ENCODE assay signal across 18 cellular contexts in the genomic region with DNA sequence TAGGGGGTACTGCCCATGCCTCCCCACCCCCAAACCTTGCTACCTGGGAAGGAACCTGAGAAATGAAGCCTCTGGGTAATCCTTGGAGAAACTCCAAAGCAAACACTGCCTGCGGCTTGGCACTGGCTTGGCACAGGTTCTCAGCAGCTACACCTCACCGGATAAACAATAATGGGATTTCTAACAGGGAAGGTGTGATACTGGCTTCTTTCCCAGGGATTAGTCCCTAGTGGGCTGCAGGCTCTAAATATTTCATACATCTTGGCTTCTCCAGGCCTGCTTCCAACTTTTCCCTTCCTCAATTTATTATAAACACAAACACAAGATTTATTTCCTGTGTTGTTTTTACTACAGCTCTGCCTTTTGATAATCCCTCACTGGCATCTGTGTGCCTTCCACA. TPM values are rescaled to one million over a fixed set of nuclear protein-coding genes. Genes with fewer than 3 reads are reported as not detected.
DNase-seq lines count a peak whose midpoint lies in the region; ATAC-seq and TF ChIP-seq lines count a peak whose summit lies in the region.
"Had no signal": no experiment of that assay in that cellular context is flagged by ENCODE, and none has a peak within 500 bp of the region (broad histone marks: within the 10 kb centered on the region; RNA-seq: fewer than 3 reads in every experiment).

No MANE protein-coding gene starts in this region.

- H3K4me1 Mint-ChIP-seq in activated T-helper 17 cell treated with anti-CD3 and anti-CD28 coated beads, Interleukin-2, amount 50 U/mL, for 72 hours = peaks cover 21% of the 10 kb centered on the region
- H3K4me1 Mint-ChIP-seq in WTC11 = peaks cover 26% of the 10 kb centered on the region
- H3K4me1 Mint-ChIP-seq in activated T-helper 1 cell treated with anti-CD3 and anti-CD28 coated beads, Interleukin-12 subunit alpha, Interleukin-12 subunit beta, Interleukin-2, Interleukin-4 antibody, amounts not matched to agents 30 ng/mL and 10 ng/mL and 1 ng/mL, durations not matched to agents 14 hours and 24 hours and 36 hours (ENCODE audit: low read depth) = peaks cover 42% of the 10 kb centered on the region

- no peak for TF ChIP-seq CTCF in WTC11 (IDR thresholded peaks at IDR 0.05)

- no peak for ATAC-seq in activated T-helper 17 cell treated with anti-CD3 and anti-CD28 coated beads, Interleukin-2, amount 50 U/mL, for 72 hours (replicated peaks)
- no peak for ATAC-seq in WTC11

- in situ Hi-C loops in Caki2 (cut with HindIII; ENCODE audit: low pct_unique_long_range_greater_than_20kb, low sequenced_read_pairs) = no loop called here

- POLR2A ChIA-PET in WTC11 (lab: Charles Lee) = no interaction called here

- DNase-seq in Caki2 (ENCODE audit: low read depth) (peak; percentile 47), NCI-H1694 treated with DMSO at 0.1 percent for 48 hours (lab: John Stamatoyannopoulos, UW) (peak; percentile 29), kidney tubule cell (ENCODE audit: low spot score) (peak; percentile 53), WTC11 (ENCODE audit: low spot score) (no peak), activated T-cell treated with anti-CD3 and anti-CD28 coated beads for 4 hours (no peak), T-helper 2 cell (no peak)
- DNase-seq in activated T-helper 1 cell treated with anti-CD3 and anti-CD28 coated beads, Interleukin-12 subunit alpha, Interleukin-12 subunit beta, Interleukin-2, Interleukin-4 antibody, amounts not matched to agents 30 ng/mL and 10 ng/mL and 1 ng/mL, durations not matched to agents 14 hours and 24 hours and 36 hours (ENCODE audit: low spot score) = no peak
- DNase-seq: activated T-cell treated with anti-CD3 and anti-CD28 coated beads, Interleukin-2, amount 50 U/mL, for 1 hour; anterior cingulate cortex; DND-41; endodermal cell; heart left ventricle; HFFc6; KBM-7; mesendoderm; NCI-H524; ovary had no signal

- CTCF ChIA-PET in WTC11 (lab: Charles Lee) = no interaction called here

- intact Hi-C loops in activated T-helper 1 cell treated with anti-CD3 and anti-CD28 coated beads, Interleukin-12 subunit alpha, Interleukin-12 subunit beta, Interleukin-2, Interleukin-4 antibody, amounts not matched to agents 30 ng/mL and 10 ng/mL and 1 ng/mL, durations not matched to agents 14 hours and 24 hours and 36 hours (cut with micrococcal nuclease) = no loop called here

- H3K9me3 Mint-ChIP-seq in activated T-helper 17 cell treated with anti-CD3 and anti-CD28 coated beads, Interleukin-2, amount 50 U/mL, for 72 hours = no peaks in the 10 kb centered on the region
- H3K9me3 Mint-ChIP-seq in WTC11 = no peaks in the 10 kb centered on the region
- H3K9me3 Mint-ChIP-seq in activated T-helper 1 cell treated with anti-CD3 and anti-CD28 coated beads, Interleukin-12 subunit alpha, Interleukin-12 subunit beta, Interleukin-2, Interleukin-4 antibody, amounts not matched to agents 30 ng/mL and 10 ng/mL and 1 ng/mL, durations not matched to agents 14 hours and 24 hours and 36 hours = no peaks in the 10 kb centered on the region
- H3K9me3 Mint-ChIP-seq: endodermal cell, HFFc6 had no signal

- peaks cover 68% of the 10 kb centered on the region for H3K36me3 Mint-ChIP-seq in activated T-helper 17 cell treated with anti-CD3 and anti-CD28 coated beads, Interleukin-2, amount 50 U/mL, for 72 hours (ENCODE audit: low read depth)
- peaks cover 27% of the 10 kb centered on the region for H3K36me3 Mint-ChIP-seq in WTC11
- H3K36me3 Mint-ChIP-seq in activated T-helper 1 cell treated with anti-CD3 and anti-CD28 coated beads, Interleukin-12 subunit alpha, Interleukin-12 subunit beta, Interleukin-2, Interleukin-4 antibody, amounts not matched to agents 30 ng/mL and 10 ng/mL and 1 ng/mL, durations not matched to agents 14 hours and 24 hours and 36 hours (ENCODE audit: low read depth) = peaks cover 24% of the 10 kb centered on the region

- peak overlapping the region; percentile 16 for H3K27ac Mint-ChIP-seq in activated T-helper 17 cell treated with anti-CD3 and anti-CD28 coated beads, Interleukin-2, amount 50 U/mL, for 72 hours
- H3K27ac Mint-ChIP-seq in WTC11 = no peak overlapping the region
- no peak overlapping the region for H3K27ac Mint-ChIP-seq in activated T-helper 1 cell treated with anti-CD3 and anti-CD28 coated beads, Interleukin-12 subunit alpha, Interleukin-12 subunit beta, Interleukin-2, Interleukin-4 antibody, amounts not matched to agents 30 ng/mL and 10 ng/mL and 1 ng/mL, durations not matched to agents 14 hours and 24 hours and 36 hours
- H3K27ac Mint-ChIP-seq: endodermal cell had no signal

- no peaks in the 10 kb centered on the region for H3K27me3 Mint-ChIP-seq in activated T-helper 17 cell treated with anti-CD3 and anti-CD28 coated beads, Interleukin-2, amount 50 U/mL, for 72 hours
- no peaks in the 10 kb centered on the region for H3K27me3 Mint-ChIP-seq in WTC11 (ENCODE audit: low read depth)
- H3K27me3 Mint-ChIP-seq in activated T-helper 1 cell treated with anti-CD3 and anti-CD28 coated beads, Interleukin-12 subunit alpha, Interleukin-12 subunit beta, Interleukin-2, Interleukin-4 antibody, amounts not matched to agents 30 ng/mL and 10 ng/mL and 1 ng/mL, durations not matched to agents 14 hours and 24 hours and 36 hours (ENCODE audit: insufficient read depth) = no peaks in the 10 kb centered on the region

- H3K4me3 Mint-ChIP-seq in activated T-helper 17 cell treated with anti-CD3 and anti-CD28 coated beads, Interleukin-2, amount 50 U/mL, for 72 hours = no peak overlapping the region
- H3K4me3 Mint-ChIP-seq in WTC11 = no peak overlapping the region
- no peak overlapping the region for H3K4me3 Mint-ChIP-seq in activated T-helper 1 cell treated with anti-CD3 and anti-CD28 coated beads, Interleukin-12 subunit alpha, Interleukin-12 subunit beta, Interleukin-2, Interleukin-4 antibody, amounts not matched to agents 30 ng/mL and 10 ng/mL and 1 ng/mL, durations not matched to agents 14 hours and 24 hours and 36 hours
- H3K4me3 Mint-ChIP-seq: endodermal cell, HFFc6 had no signal

TF ChIP-seq in WTC11, 78 proteins besides CTCF, POLR2A, EP300 and RAD21 (continues in another document):
- TF ChIP-seq CDX4 (CRISPR knock-in tag; IDR thresholded peaks at IDR 0.05; ENCODE audit: borderline replicate concordance) (no peak), ZNF423 (CRISPR knock-in tag; IDR thresholded peaks at IDR 0.05) (no peak), ZNF138 (CRISPR knock-in tag; conservative IDR thresholded peaks at IDR 0.05) (no peak), FOXK1 (CRISPR knock-in tag; IDR thresholded peaks at IDR 0.05) (no peak), NR1H2 (CRISPR knock-in tag; IDR thresholded peaks at IDR 0.05) (no peak), FOXP4 (CRISPR knock-in tag; IDR thresholded peaks at IDR 0.05) (no peak), IRF1 (CRISPR knock-in tag; IDR thresholded peaks at IDR 0.05) (no peak), MYBL2 (CRISPR knock-in tag; IDR thresholded peaks at IDR 0.05) (no peak)
- TF ChIP-seq, protein P1, sequence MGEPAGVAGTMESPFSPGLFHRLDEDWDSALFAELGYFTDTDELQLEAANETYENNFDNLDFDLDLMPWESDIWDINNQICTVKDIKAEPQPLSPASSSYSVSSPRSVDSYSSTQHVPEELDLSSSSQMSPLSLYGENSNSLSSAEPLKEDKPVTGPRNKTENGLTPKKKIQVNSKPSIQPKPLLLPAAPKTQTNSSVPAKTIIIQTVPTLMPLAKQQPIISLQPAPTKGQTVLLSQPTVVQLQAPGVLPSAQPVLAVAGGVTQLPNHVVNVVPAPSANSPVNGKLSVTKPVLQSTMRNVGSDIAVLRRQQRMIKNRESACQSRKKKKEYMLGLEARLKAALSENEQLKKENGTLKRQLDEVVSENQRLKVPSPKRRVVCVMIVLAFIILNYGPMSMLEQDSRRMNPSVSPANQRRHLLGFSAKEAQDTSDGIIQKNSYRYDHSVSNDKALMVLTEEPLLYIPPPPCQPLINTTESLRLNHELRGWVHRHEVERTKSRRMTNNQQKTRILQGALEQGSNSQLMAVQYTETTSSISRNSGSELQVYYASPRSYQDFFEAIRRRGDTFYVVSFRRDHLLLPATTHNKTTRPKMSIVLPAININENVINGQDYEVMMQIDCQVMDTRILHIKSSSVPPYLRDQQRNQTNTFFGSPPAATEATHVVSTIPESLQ (CRISPR knock-in tag; IDR thresholded peaks at IDR 0.05) = no peak

RNA-seq across cellular contexts. Expression of gene SEC24D, which starts 12.5 kb away (rescaled TPM):
- 31.7 and 42.6 TPM in 2 replicates for total RNA-seq in Caki2 (2014; rRNA removed; shearing (Covaris generic); ENCODE audit: low replicate concordance)
- total RNA-seq in activated T-helper 17 cell treated with anti-CD3 and anti-CD28 coated beads, Interleukin-2, amount 50 U/mL, for 72 hours = 10 to 100 TPM; 29.8 to 45.1 TPM
- 44.2 to 63.1 TPM (median 50.6 TPM) in 3 replicates for total RNA-seq in WTC11 (2021)
- total RNA-seq in activated T-helper 1 cell treated with anti-CD3 and anti-CD28 coated beads, Interleukin-12 subunit alpha, Interleukin-12 subunit beta, Interleukin-2, Interleukin-4 antibody, amounts not matched to agents 30 ng/mL and 10 ng/mL and 1 ng/mL, durations not matched to agents 14 hours and 24 hours and 36 hours = 50.0 and 55.2 TPM in 2 replicates

Comparison
In these comparisons a context has a peak if more than half of its experiments do, and no peak if none do; other contexts are left out.
1. DNase-seq: peak in Caki2 (single experiment), NCI-H1694 treated with DMSO at 0.1 percent for 48 hours (single experiment) and kidney tubule cell (single experiment); none in WTC11 (single experiment), activated T-helper 1 cell treated with anti-CD3 and anti-CD28 coated beads, Interleukin-12 subunit alpha, Interleukin-12 subunit beta, Interleukin-2, Interleukin-4 antibody, amounts not matched to agents 30 ng/mL and 10 ng/mL and 1 ng/mL, durations not matched to agents 14 hours and 24 hours and 36 hours (single experiment), activated T-cell treated with anti-CD3 and anti-CD28 coated beads for 4 hours (single experiment) and T-helper 2 cell (0 of 5).